In genomic region chr17:10614536-10615155, GRCh38 we compare ENCODE assay signal across 9 cellular contexts. TPM values are rescaled to one million over a fixed set of nuclear protein-coding genes. Genes with fewer than 3 reads are reported as not detected.
DNase-seq lines count a peak whose midpoint lies in the region; ATAC-seq, FAIRE-seq and TF ChIP-seq lines count a peak whose summit lies in the region.
"Had no signal": no experiment of that assay in that cellular context is flagged by ENCODE, and none has a peak within 500 bp of the region (broad histone marks: within the 10 kb centered on the region; RNA-seq: fewer than 3 reads in every experiment).

No MANE protein-coding gene starts in this region.

- no peaks in the 10 kb centered on the region for H3K27me3 Mint-ChIP-seq in Caco-2 (ENCODE audit: insufficient read depth, unreplicated experiment)

- no peaks in the 10 kb centered on the region for H3K36me3 Mint-ChIP-seq in Caco-2 (ENCODE audit: insufficient read depth, unreplicated experiment)

- H3K4me3 Mint-ChIP-seq in Caco-2 (ENCODE audit: unreplicated experiment), result no peak overlapping the region

- POLR2A ChIA-PET in Caco-2 (lab: Charles Lee), result no interaction called here
- POLR2A ChIA-PET in HepG2 (lab: Yijun Ruan, JAX), result interaction anchor here (0.6 kb wide), 1 partner anchor 336 kb away, joined by 3 read pairs; no protein-coding TSS in a partner anchor

- peak; percentile 76 for TF ChIP-seq RAD21 in HepG2 (CRISPR knock-in tag; IDR thresholded peaks at IDR 0.05)

- TF ChIP-seq CTCF in Caco-2 (IDR thresholded peaks at IDR 0.05; ENCODE audit: insufficient read depth in 1 of 2, low read depth in 1 of 2, low read length in 1 of 2, severe bottlenecking in 1 of 2, unreplicated experiment in 1 of 2), result peak; percentile 50 to 65
- TF ChIP-seq CTCF in GM20000 (IDR thresholded peaks at IDR 0.05; ENCODE audit: extremely low read depth, missing control alignments), result peak; percentile 70
- peak; percentile 83 for TF ChIP-seq CTCF in HepG2 (CRISPR knock-in tag; IDR thresholded peaks at IDR 0.05)
- TF ChIP-seq CTCF in upper lobe of right lung (IDR thresholded peaks at IDR 0.05), result peak; percentile 67

- H2AFZ ChIP-seq in HepG2 (ENCODE audit: low read length), result no peak overlapping the region

- ATAC-seq in HepG2 (peak; percentile 67), upper lobe of right lung (peak; percentile 45), GM18867 (IDR thresholded peaks at IDR 0.05; ENCODE audit: unreplicated experiment) (no peak), GM21381 (IDR thresholded peaks at IDR 0.05; ENCODE audit: unreplicated experiment) (no peak)

- no peaks in the 10 kb centered on the region for H3K79me2 ChIP-seq in HepG2 (ENCODE audit: insufficient read depth, low read length)

- H3K4me1 ChIP-seq in Caco-2 (no peaks in the 10 kb centered on the region), HepG2 (ENCODE audit: insufficient read depth, low read length) (no peaks in the 10 kb centered on the region), upper lobe of right lung (peaks cover 9% of the 10 kb centered on the region)

- H3K9ac ChIP-seq in HepG2 (ENCODE audit: insufficient read depth, low read depth, low read length), result no peak overlapping the region

- no peak for TF ChIP-seq EP300 in HepG2 (IDR thresholded peaks at IDR 0.05; ENCODE audit: low read depth in 2 of 2, low read length in 2 of 2)
- TF ChIP-seq EP300 in HepG2 (CRISPR knock-in tag; IDR thresholded peaks at IDR 0.05; ENCODE audit: borderline replicate concordance), result no peak

- FAIRE-seq in HepG2 (lab: Jason Lieb, UNC), result peak; percentile 63
- FAIRE-seq: TTC549 had no signal

- H3K4me3 ChIP-seq in Caco-2 (ENCODE audit: low read depth, low read length), result no peak overlapping the region
- H3K4me3 ChIP-seq in HepG2 (replicated peaks in 1 of 3; ENCODE audit: insufficient read depth in 1 of 3, low read depth in 2 of 3, low read length in 3 of 3), result no peak overlapping the region
- no peak overlapping the region for H3K4me3 ChIP-seq in upper lobe of right lung

- WGBS in HepG2 (ENCODE audit: low lambda C conversion rate), result 20% methylated on average over 5 of the region's 6 CpGs

- H3K9me3 Mint-ChIP-seq in Caco-2 (ENCODE audit: unreplicated experiment), result no peaks in the 10 kb centered on the region

- H3K27me3 ChIP-seq in Caco-2 (replicated peaks; ENCODE audit: control insufficient read depth, insufficient read depth, low read length) (no peaks in the 10 kb centered on the region), HepG2 (ENCODE audit: control insufficient read depth in 1 of 2, insufficient read depth in 2 of 2, low read length in 2 of 2) (no peaks in the 10 kb centered on the region; a peak in 1 of 5 replicates), upper lobe of right lung (no peaks in the 10 kb centered on the region)

- no peak for TF ChIP-seq POLR2A in HepG2 (IDR thresholded peaks at IDR 0.05; ENCODE audit: insufficient read depth in 1 of 2, low read depth in 2 of 2, low read length in 2 of 2)

- H3K36me3 ChIP-seq in Caco-2 (ENCODE audit: control insufficient read depth, insufficient read depth, low read length), result no peaks in the 10 kb centered on the region
- no peaks in the 10 kb centered on the region for H3K36me3 ChIP-seq in HepG2 (replicated peaks in 1 of 2; ENCODE audit: control insufficient read depth in 1 of 2, insufficient read depth in 2 of 2, low read length in 2 of 2)
- no peaks in the 10 kb centered on the region for H3K36me3 ChIP-seq in upper lobe of right lung

- H3K4me1 Mint-ChIP-seq in Caco-2 (ENCODE audit: low read depth, unreplicated experiment), result peaks cover 7% of the 10 kb centered on the region

- H4K20me1 ChIP-seq in HepG2 (ENCODE audit: insufficient read depth, low read length), result no peaks in the 10 kb centered on the region

- no TSS peak for BruUV-seq in Caco-2 (replicated peaks; lab: Mats Ljungman, UMichigan)
- no TSS peak for BruUV-seq in HepG2 (replicated peaks; lab: Mats Ljungman, UMichigan)

- in situ Hi-C loops in HepG2 (cut with HindIII; ENCODE audit: extremely low pct_ligation_motif_present, low pct_unique_long_range_greater_than_20kb), result loop anchor here (5.0 to 10.0 kb wide), 2 partner anchors 287 to 650 kb away; no protein-coding TSS in a partner anchor

- H3K4me2 ChIP-seq in HepG2 (ENCODE audit: low read depth, low read length), result no peak overlapping the region

- no peaks in the 10 kb centered on the region for H3K9me3 ChIP-seq in Caco-2
- no peaks in the 10 kb centered on the region for H3K9me3 ChIP-seq in HepG2 (ENCODE audit: low read length)
- no peaks in the 10 kb centered on the region for H3K9me3 ChIP-seq in upper lobe of right lung

- no peak overlapping the region for H3K27ac Mint-ChIP-seq in Caco-2 (ENCODE audit: unreplicated experiment)

- CTCF ChIA-PET in Caco-2 (lab: Charles Lee) (interaction anchor here (0.6 to 2.1 kb wide), 9 partner anchors 24 to 748 kb away, joined by 3 to 8 read pairs (median 3); no protein-coding TSS in a partner anchor), HepG2 (lab: Yijun Ruan, JAX; ENCODE audit: low intra/inter-chr PET ratio, low total read pairs) (interaction anchor here (0.8 to 4.6 kb wide), 5 partner anchors 240 to 319 kb away, joined by 3 to 53 read pairs (median 6); no protein-coding TSS in a partner anchor)

- intact Hi-C loops in Caco-2 (cut with micrococcal nuclease; ENCODE audit: unreplicated experiment) (loop anchor here (1.0 to 10.0 kb wide), 2 partner anchors 287 to 690 kb away; no protein-coding TSS in a partner anchor), HepG2 (cut with micrococcal nuclease; ENCODE audit: unreplicated experiment) (loop anchor here (1.0 to 10.0 kb wide), 4 partner anchors 239 to 650 kb away; no protein-coding TSS in a partner anchor), upper lobe of right lung (cut with DNase I) (no loop called here)

- peak; percentile 41 to 53 for DNase-seq in Caco-2
- DNase-seq in GM20000 (ENCODE audit: low spot score), result peak; percentile 51
- DNase-seq in NOMO-1 (lab: John Stamatoyannopoulos, UW; ENCODE audit: unreplicated experiment in 2 of 2), result peak; percentile 13 to 54
- DNase-seq in cerebellar cortex (ENCODE audit: low spot score), result peak; percentile 50
- peak; percentile 45 for DNase-seq in HepG2 (ENCODE audit: low spot score)
- no peak for DNase-seq in upper lobe of right lung

- H3K27ac ChIP-seq in HepG2 (ENCODE audit: extremely low read length, insufficient read depth, low read length) (no peak overlapping the region), upper lobe of right lung (no peak overlapping the region)

TF ChIP-seq in HepG2, 621 proteins besides CTCF, POLR2A, EP300 and RAD21:
- TF ChIP-seq IRF9 (CRISPR knock-in tag; IDR thresholded peaks at IDR 0.05; ENCODE audit: borderline replicate concordance) (no peak), STAG1 (CRISPR knock-in tag; IDR thresholded peaks at IDR 0.05) (peak; percentile 88), SMC3 (IDR thresholded peaks at IDR 0.05; ENCODE audit: low read length) (peak; percentile 96), KDM1A (CRISPR knock-in tag; IDR thresholded peaks at IDR 0.05) (no peak)
TF ChIP-seq in HepG2: peak in this region for 2.

RNA-seq across cellular contexts. Expression of gene MYH3, which starts 42.5 kb away (rescaled TPM):
- total RNA-seq in Caco-2 (2022), result 2.4 and 2.7 TPM in 2 replicates
- total RNA-seq in HepG2 (2016; rRNA removed; fragmentation: Illumina TruSeq; extraction: Trizol), result 1.6 and 4.5 TPM in 2 replicates
- 0.97 and 2.0 TPM in 2 replicates for total RNA-seq in HepG2 (2016; cell fraction: cytosol; rRNA removed; fragmentation: Illumina TruSeq; extraction: Trizol; ENCODE audit: low read depth)
- total RNA-seq in HepG2 (2016; cell fraction: insoluble cytoplasmic fraction; rRNA removed; fragmentation: Illumina TruSeq; extraction: Trizol), result 2.4 and 4.8 TPM in 2 replicates
- 0.59 and 2.3 TPM in 2 replicates for total RNA-seq in HepG2 (2016; cell fraction: membrane; rRNA removed; fragmentation: Illumina TruSeq; extraction: Trizol)
- 6.7 and 8.5 TPM in 2 replicates for total RNA-seq in HepG2 (2016; cell fraction: nucleus; rRNA removed; fragmentation: Illumina TruSeq; extraction: Trizol)
- 2.5 and 4.3 TPM in 2 replicates for polyA plus RNA-seq in HepG2 (2011; rRNA removed)
- polyA plus RNA-seq in HepG2 (2011; cell fraction: cytosol; rRNA removed), result 0.53 and 0.67 TPM in 2 replicates
- 11.9 and 14.9 TPM in 2 replicates for polyA plus RNA-seq in HepG2 (2011; cell fraction: nucleus; rRNA removed)
- polyA plus RNA-seq in HepG2 (2012), result 5.1 and 5.5 TPM in 2 replicates
- polyA plus RNA-seq in HepG2 (2016; cell fraction: cytosol; fragmentation: Illumina TruSeq; extraction: Trizol; ENCODE audit: low read depth), result 0.67 and 0.83 TPM in 2 replicates
- polyA plus RNA-seq in HepG2 (2016; cell fraction: insoluble cytoplasmic fraction; fragmentation: Illumina TruSeq; extraction: Trizol; ENCODE audit: low read depth), result 1.8 and 2.2 TPM in 2 replicates
- polyA plus RNA-seq in HepG2 (2016; cell fraction: membrane; fragmentation: Illumina TruSeq; extraction: Trizol; ENCODE audit: low read depth), result 0.50 and 0.54 TPM in 2 replicates
- 23.0 and 26.3 TPM in 2 replicates for polyA plus RNA-seq in HepG2 (2016; cell fraction: nucleus; fragmentation: Illumina TruSeq; extraction: Trizol; ENCODE audit: insufficient read depth, low read depth)
- polyA minus RNA-seq in HepG2 (2011; rRNA and poly(A)+ RNA removed; ENCODE audit: low replicate concordance), result 1.3 and 1.7 TPM in 2 replicates
- 0.70 TPM in 1 of 2 replicates, not detected in the other for polyA minus RNA-seq in HepG2 (2011; cell fraction: cytosol; rRNA and poly(A)+ RNA removed)
- polyA minus RNA-seq in HepG2 (2011; cell fraction: nucleus; rRNA and poly(A)+ RNA removed), result 5.0 and 5.2 TPM in 2 replicates
- total RNA-seq in upper lobe of right lung, result 2.8 TPM

Comparison
In these comparisons a context has a peak if more than half of its experiments do, and no peak if none do; other contexts are left out.
1. ATAC-seq: peak in HepG2 (single experiment) and upper lobe of right lung (single experiment); none in GM18867 (single experiment) and GM21381 (single experiment).
2. Peak in every context shown above with its lines, with median percentiles within 50 percentile points of each other: CTCF ChIP-seq.